ENCODE assay signal across 23 cellular contexts in genomic region chr12:106814649-106815048, GRCh38.
"Had no signal": no experiment of that assay in that cellular context is flagged by ENCODE, and none has a peak within 500 bp of the region (broad histone marks: within the 10 kb centered on the region; RNA-seq: fewer than 3 reads in every experiment).

No MANE protein-coding gene starts in this region.

- H3K9ac ChIP-seq: parathyroid adenoma had no signal

- H3K4me3 ChIP-seq: esophagus muscularis mucosa, left ventricle myocardium inferior, lower lobe of right lung, prostate gland, skin epidermis, thoracic aorta, transverse colon had no signal

- H3K4me1 ChIP-seq: esophagus muscularis mucosa, foreskin keratinocyte, left ventricle myocardium inferior, lower lobe of right lung, parathyroid adenoma, prostate gland had no signal

- H3K4me1 Mint-ChIP-seq: immature natural killer cell; memory B cell; stimulated activated naive B cell treated with anti-CD40 and anti-IgM and Interleukin-4, amounts not matched to agents 10 μg/mL and 1 μg/mL and 100 μg/mL, for 72 hours; stimulated activated naive CD8-positive, alpha-beta T cell treated with anti-CD3 and anti-CD28 coated beads, Interleukin-15, amount 100 ng/mL, for 72 hours had no signal

- H3K36me3 ChIP-seq: prostate gland, transverse colon had no signal

- H3K36me3 Mint-ChIP-seq: natural killer cell treated with Interleukin-12 subunit alpha and Interleukin-12 subunit beta and Interleukin-15 and Interleukin-18, amount 100 ng/mL, for 72 hours had no signal

- H3K27me3 ChIP-seq: esophagus muscularis mucosa, foreskin keratinocyte, transverse colon had no signal

- H3K27ac ChIP-seq: epithelial cell of prostate, esophagus muscularis mucosa, foreskin keratinocyte, left ventricle myocardium inferior, lower lobe of right lung, parathyroid adenoma, prostate gland, skin epidermis, thoracic aorta had no signal

- FAIRE-seq: keratinocyte had no signal

- H3K9me3 Mint-ChIP-seq: dendritic cell treated with granulocyte-macrophage colony-stimulating factor and Interleukin-4, amounts not matched to agents 40 ng/mL and 50 ng/mL, for 4 days; effector memory CD8-positive, alpha-beta T cell; immature natural killer cell; memory B cell; natural killer cell treated with Interleukin-12 subunit alpha and Interleukin-12 subunit beta and Interleukin-15 and Interleukin-18, amount 100 ng/mL, for 72 hours; stimulated activated naive B cell treated with anti-CD40 and anti-IgM and Interleukin-4, amounts not matched to agents 10 μg/mL and 1 μg/mL and 100 μg/mL, for 72 hours; stimulated activated naive CD8-positive, alpha-beta T cell treated with anti-CD3 and anti-CD28 coated beads, Interleukin-15, amount 100 ng/mL, for 72 hours had no signal

- H3K27ac Mint-ChIP-seq: dendritic cell treated with granulocyte-macrophage colony-stimulating factor and Interleukin-4, amounts not matched to agents 40 ng/mL and 50 ng/mL, for 4 days; effector memory CD8-positive, alpha-beta T cell; immature natural killer cell; memory B cell; natural killer cell treated with Interleukin-12 subunit alpha and Interleukin-12 subunit beta and Interleukin-15 and Interleukin-18, amount 100 ng/mL, for 72 hours; stimulated activated naive B cell treated with anti-CD40 and anti-IgM and Interleukin-4, amounts not matched to agents 10 μg/mL and 1 μg/mL and 100 μg/mL, for 72 hours; stimulated activated naive CD8-positive, alpha-beta T cell treated with anti-CD3 and anti-CD28 coated beads, Interleukin-15, amount 100 ng/mL, for 72 hours had no signal

- ATAC-seq: effector memory CD8-positive, alpha-beta T cell; foreskin keratinocyte; lower lobe of right lung; natural killer cell treated with Interleukin-12 subunit alpha and Interleukin-12 subunit beta and Interleukin-15 and Interleukin-18, amount 100 ng/mL, for 72 hours; sciatic nerve; stimulated activated naive B cell treated with anti-CD40 and anti-IgM and Interleukin-4, amounts not matched to agents 10 μg/mL and 1 μg/mL and 100 μg/mL, for 72 hours; stimulated activated naive CD8-positive, alpha-beta T cell treated with anti-CD3 and anti-CD28 coated beads, Interleukin-15, amount 100 ng/mL, for 72 hours had no signal

- H2AFZ ChIP-seq: parathyroid adenoma had no signal

- H3K9me3 ChIP-seq: esophagus muscularis mucosa, left ventricle myocardium inferior, lower lobe of right lung, prostate gland, thoracic aorta, transverse colon had no signal

- H3K27me3 Mint-ChIP-seq: dendritic cell treated with granulocyte-macrophage colony-stimulating factor and Interleukin-4, amounts not matched to agents 40 ng/mL and 50 ng/mL, for 4 days; effector memory CD8-positive, alpha-beta T cell; memory B cell; natural killer cell treated with Interleukin-12 subunit alpha and Interleukin-12 subunit beta and Interleukin-15 and Interleukin-18, amount 100 ng/mL, for 72 hours; stimulated activated naive B cell treated with anti-CD40 and anti-IgM and Interleukin-4, amounts not matched to agents 10 μg/mL and 1 μg/mL and 100 μg/mL, for 72 hours; stimulated activated naive CD8-positive, alpha-beta T cell treated with anti-CD3 and anti-CD28 coated beads, Interleukin-15, amount 100 ng/mL, for 72 hours had no signal

- DNase-seq: effector memory CD8-positive, alpha-beta T cell; foreskin keratinocyte; immature natural killer cell; left ventricle myocardium inferior; lower lobe of right lung; midbrain; stimulated activated CD4-positive, alpha-beta T cell treated with anti-CD3 and anti-CD28 coated beads, Interleukin-2, amount 100 ng/mL, for 24 hours; stimulated activated CD4-positive, alpha-beta T cell treated with anti-CD3 and anti-CD28 coated beads, Interleukin-4, amount 100 ng/mL, for 4 hours; stimulated activated naive B cell treated with anti-CD40 and anti-IgM and Interleukin-4, amounts not matched to agents 10 μg/mL and 1 μg/mL and 100 μg/mL, for 72 hours; stimulated activated naive CD8-positive, alpha-beta T cell treated with anti-CD3 and anti-CD28 coated beads, Interleukin-15, amount 100 ng/mL, for 72 hours; substantia nigra; transverse colon had no signal

- H3K4me3 Mint-ChIP-seq: dendritic cell treated with granulocyte-macrophage colony-stimulating factor and Interleukin-4, amounts not matched to agents 40 ng/mL and 50 ng/mL, for 4 days; effector memory CD8-positive, alpha-beta T cell; immature natural killer cell; memory B cell; natural killer cell treated with Interleukin-12 subunit alpha and Interleukin-12 subunit beta and Interleukin-15 and Interleukin-18, amount 100 ng/mL, for 72 hours; stimulated activated naive B cell treated with anti-CD40 and anti-IgM and Interleukin-4, amounts not matched to agents 10 μg/mL and 1 μg/mL and 100 μg/mL, for 72 hours; stimulated activated naive CD8-positive, alpha-beta T cell treated with anti-CD3 and anti-CD28 coated beads, Interleukin-15, amount 100 ng/mL, for 72 hours had no signal
